In genomic region chr7:45663167-45663921, GRCh38 we compare ENCODE assay signal across 8 cellular contexts.
DNase-seq lines count a peak whose midpoint lies in the region; ATAC-seq and TF ChIP-seq lines count a peak whose summit lies in the region.

No MANE protein-coding gene starts in this region.

- peak; percentile 5 for DNase-seq in AG10803 (ENCODE audit: low read depth)
- peak; percentile 14 for DNase-seq in HCEC 1CT
- DNase-seq in activated CD8-positive, alpha-beta T cell treated with anti-CD3 and anti-CD28 coated beads for 36 hours = peak; percentile 43
- DNase-seq in hepatic stellate cell (ENCODE audit: low spot score) = peak; percentile 48
- peak; percentile 55 to 79 for DNase-seq in vagina (ENCODE audit: extremely low spot score in 2 of 2)
- DNase-seq in central memory CD4-positive, alpha-beta T cell = no peak
- no peak for DNase-seq in COR-L47 (lab: John Stamatoyannopoulos, UW)

- H3K4me3 ChIP-seq in AG10803 (ENCODE audit: low read length) = no peak overlapping the region
- no peak overlapping the region for H3K4me3 ChIP-seq in vagina

- POLR2A ChIA-PET in activated CD8-positive, alpha-beta T cell treated with anti-CD3 and anti-CD28 coated beads for 36 hours (lab: Charles Lee) = no interaction called here

- H3K9me3 ChIP-seq in vagina = no peaks in the 10 kb centered on the region

- H3K4me3 Mint-ChIP-seq in activated CD8-positive, alpha-beta T cell treated with anti-CD3 and anti-CD28 coated beads for 36 hours = no peak overlapping the region

- H3K27me3 Mint-ChIP-seq in activated CD8-positive, alpha-beta T cell treated with anti-CD3 and anti-CD28 coated beads for 36 hours = no peaks in the 10 kb centered on the region

- no peaks in the 10 kb centered on the region for H3K36me3 Mint-ChIP-seq in activated CD8-positive, alpha-beta T cell treated with anti-CD3 and anti-CD28 coated beads for 36 hours (ENCODE audit: low read depth)

- TF ChIP-seq CTCF in AG10803 (conservative IDR thresholded peaks at IDR 0.05; ENCODE audit: low read length) (peak; percentile 64), vagina (IDR thresholded peaks at IDR 0.05) (peak in 2 of 3 experiments; percentile 17 to 25)
- TF ChIP-seq CTCF in activated CD8-positive, alpha-beta T cell treated with anti-CD3 and anti-CD28 coated beads for 36 hours (IDR thresholded peaks at IDR 0.05) = peak; percentile 55

- no peaks in the 10 kb centered on the region for H3K4me1 Mint-ChIP-seq in activated CD8-positive, alpha-beta T cell treated with anti-CD3 and anti-CD28 coated beads for 36 hours (ENCODE audit: low read depth)

- TF ChIP-seq POLR2A in vagina (IDR thresholded peaks at IDR 0.05) = no peak

- H3K27ac Mint-ChIP-seq in activated CD8-positive, alpha-beta T cell treated with anti-CD3 and anti-CD28 coated beads for 36 hours = no peak overlapping the region

- no peak overlapping the region for H3K27ac ChIP-seq in vagina

- intact Hi-C loops in activated CD8-positive, alpha-beta T cell treated with anti-CD3 and anti-CD28 coated beads for 36 hours (cut with micrococcal nuclease) = no loop called here
- intact Hi-C loops in vagina (cut with DNase I) = no loop called here

- H3K27me3 ChIP-seq in vagina = no peaks in the 10 kb centered on the region

- H3K9me3 Mint-ChIP-seq in activated CD8-positive, alpha-beta T cell treated with anti-CD3 and anti-CD28 coated beads for 36 hours = no peaks in the 10 kb centered on the region

- no peak for ATAC-seq in activated CD8-positive, alpha-beta T cell treated with anti-CD3 and anti-CD28 coated beads for 36 hours
- ATAC-seq in HG03025 (IDR thresholded peaks at IDR 0.05; ENCODE audit: low FRiP score, unreplicated experiment) = no peak

- CTCF ChIA-PET in activated CD8-positive, alpha-beta T cell treated with anti-CD3 and anti-CD28 coated beads for 36 hours (lab: Charles Lee) = interaction anchor here (0.6 to 1.2 kb wide), 4 partner anchors 8 to 354 kb away, joined by 3 to 4 read pairs (median 4); no protein-coding TSS in a partner anchor

- no peaks in the 10 kb centered on the region for H3K4me1 ChIP-seq in vagina

- H3K36me3 ChIP-seq in vagina = no peaks in the 10 kb centered on the region

Comparison
In these comparisons a context has a peak if more than half of its experiments do, and no peak if none do; other contexts are left out.
1. DNase-seq: peak in AG10803 (single experiment), HCEC 1CT (single experiment), activated CD8-positive, alpha-beta T cell treated with anti-CD3 and anti-CD28 coated beads for 36 hours (single experiment), hepatic stellate cell (single experiment) and vagina (2 of 2); none in central memory CD4-positive, alpha-beta T cell (single experiment) and COR-L47 (single experiment).
2. Peak in every context shown above with its lines, with median percentiles within 50 percentile points of each other: CTCF ChIP-seq.